In the genomic region with DNA sequence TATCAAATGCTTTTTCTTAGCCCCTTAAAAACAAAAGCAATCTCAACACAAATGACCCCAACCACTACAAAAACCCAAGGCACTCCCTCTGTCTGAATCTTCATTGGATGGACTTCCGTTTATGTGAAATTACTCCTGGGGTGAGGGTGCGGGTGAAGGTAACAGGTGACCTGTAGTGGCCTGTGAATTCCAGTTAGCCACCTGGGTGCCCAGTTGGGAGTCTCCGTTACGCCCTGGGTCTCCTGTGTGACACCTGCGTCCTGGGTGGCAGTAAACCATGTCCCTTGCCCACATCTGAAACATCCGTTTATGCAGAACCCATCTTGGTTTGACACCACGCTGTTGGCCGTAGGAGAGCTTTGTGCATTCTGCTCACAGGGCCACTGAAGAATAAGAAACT, we compare ENCODE assay signal across 18 cellular contexts.
"Had no signal": no experiment of that assay in that cellular context is flagged by ENCODE, and none has a peak within 500 bp of the region (broad histone marks: within the 10 kb centered on the region; RNA-seq: fewer than 3 reads in every experiment).

No MANE protein-coding gene starts in this region.

- H3K4me3 Mint-ChIP-seq: activated CD4-positive, alpha-beta memory T cell treated with anti-CD3 and anti-CD28 coated beads for 36 hours; activated naive CD8-positive, alpha-beta T cell treated with anti-CD3 and anti-CD28 coated beads, Interleukin-2, amount 50 U/mL, for 24 hours; mesothelial cell of epicardium; stimulated activated naive B cell treated with anti-CD40 and anti-IgM and Interleukin-4, amounts not matched to agents 10 μg/mL and 1 μg/mL and 100 μg/mL, for 72 hours; T-helper 17 cell had no signal

- DNase-seq: activated CD4-positive, alpha-beta memory T cell treated with anti-CD3 and anti-CD28 coated beads for 36 hours; activated CD4-positive, alpha-beta T cell treated with anti-CD3 and anti-CD28 coated beads for 48 hours; activated effector memory CD4-positive, alpha-beta T cell treated with anti-CD3 and anti-CD28 coated beads, Interleukin-2, amount 50 U/mL, for 16 hours; activated naive CD4-positive, alpha-beta T cell treated with anti-CD3 and anti-CD28 coated beads, Interleukin-2, amount 50 U/mL, for 16 hours; activated naive CD8-positive, alpha-beta T cell treated with anti-CD3 and anti-CD28 coated beads, Interleukin-2, amount 50 U/mL, for 24 hours; activated T-cell treated with anti-CD3 and anti-CD28 coated beads, Interleukin-2, amount 50 U/mL, for 48 hours; erythroblast; left lung; occipital lobe; small intestine; stimulated activated CD4-positive, alpha-beta T cell treated with anti-CD3 and anti-CD28 coated beads, Interleukin-15, amount 100 ng/mL, for 24 hours; stimulated activated CD4-positive, alpha-beta T cell treated with anti-CD3 and anti-CD28 coated beads, Interleukin-2, amount 100 ng/mL, for 48 hours; stimulated activated CD8-positive, alpha-beta memory T cell treated with anti-CD3 and anti-CD28 coated beads, Interleukin-4, amount 100 ng/mL, for 48 hours; stimulated activated naive B cell treated with anti-CD40 and anti-IgM and Interleukin-4, amounts not matched to agents 10 μg/mL and 1 μg/mL and 100 μg/mL, for 72 hours; T-helper 17 cell had no signal

- H3K27me3 ChIP-seq: vagina had no signal

- H3K27ac ChIP-seq: left lung, vagina had no signal

- H3K9me3 Mint-ChIP-seq: activated CD4-positive, alpha-beta memory T cell treated with anti-CD3 and anti-CD28 coated beads for 36 hours; activated naive CD8-positive, alpha-beta T cell treated with anti-CD3 and anti-CD28 coated beads, Interleukin-2, amount 50 U/mL, for 24 hours; mesothelial cell of epicardium; stimulated activated naive B cell treated with anti-CD40 and anti-IgM and Interleukin-4, amounts not matched to agents 10 μg/mL and 1 μg/mL and 100 μg/mL, for 72 hours had no signal

- H3K27ac Mint-ChIP-seq: activated CD4-positive, alpha-beta memory T cell treated with anti-CD3 and anti-CD28 coated beads for 36 hours had no signal

- H3K36me3 ChIP-seq: left lung, vagina had no signal

- H3K9me3 ChIP-seq: left lung, vagina had no signal

- H3K4me3 ChIP-seq: left lung, lung, vagina had no signal

- H3K4me1 ChIP-seq: left lung had no signal

- H3K36me3 Mint-ChIP-seq: activated CD4-positive, alpha-beta memory T cell treated with anti-CD3 and anti-CD28 coated beads for 36 hours; mesothelial cell of epicardium; stimulated activated naive B cell treated with anti-CD40 and anti-IgM and Interleukin-4, amounts not matched to agents 10 μg/mL and 1 μg/mL and 100 μg/mL, for 72 hours had no signal

- H3K27me3 Mint-ChIP-seq: activated naive CD8-positive, alpha-beta T cell treated with anti-CD3 and anti-CD28 coated beads, Interleukin-2, amount 50 U/mL, for 24 hours had no signal

- ATAC-seq: left lung had no signal
